Comparison of ENCODE assay signal across 9 cellular contexts in the genomic region with DNA sequence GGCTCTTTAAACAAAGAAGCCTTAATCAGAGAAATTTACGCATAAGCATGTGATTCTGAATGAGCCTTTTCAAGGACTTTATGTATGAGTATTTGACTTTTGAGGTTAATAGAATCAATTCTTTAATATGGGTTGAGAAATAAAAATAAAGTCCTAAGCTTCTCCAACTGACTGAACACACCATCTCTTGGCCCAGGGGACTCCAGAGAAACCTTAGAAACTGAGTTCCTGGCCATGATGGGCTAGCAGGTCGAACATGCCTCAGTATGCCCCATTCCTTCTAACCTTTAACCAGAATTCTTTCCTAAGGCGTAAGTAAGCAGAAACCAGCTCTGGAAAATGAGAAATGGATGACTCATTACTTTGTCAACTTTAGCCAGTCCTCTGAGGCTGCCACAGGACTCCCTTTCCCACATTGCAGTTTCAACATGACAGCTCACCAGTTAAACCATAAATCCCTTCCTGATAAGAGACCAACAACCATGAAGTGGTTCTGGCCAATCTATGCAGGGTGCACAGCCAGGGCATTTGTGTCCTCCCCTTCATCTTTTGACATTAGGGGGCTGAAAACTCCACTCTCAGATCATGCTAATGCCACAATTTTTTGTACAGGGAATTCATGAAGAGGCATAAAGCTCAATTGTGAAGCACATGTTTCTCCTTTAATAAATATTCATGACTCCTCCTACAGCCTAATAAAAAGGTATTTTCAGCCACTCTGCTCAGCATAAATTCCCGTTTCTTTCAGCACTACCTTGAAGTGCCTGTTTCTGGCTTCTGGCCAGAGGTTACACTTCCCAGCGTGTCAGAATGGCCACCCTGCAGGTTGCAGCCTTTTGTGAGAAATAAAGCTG. TPM values are rescaled to one million over a fixed set of nuclear protein-coding genes. Genes with fewer than 3 reads are reported as not detected.
DNase-seq lines count a peak whose midpoint lies in the region; ATAC-seq and TF ChIP-seq lines count a peak whose summit lies in the region.
"Had no signal": no experiment of that assay in that cellular context is flagged by ENCODE, and none has a peak within 500 bp of the region (broad histone marks: within the 10 kb centered on the region; RNA-seq: fewer than 3 reads in every experiment).

No MANE protein-coding gene starts in this region.

- no peak overlapping the region for H3K23ac ChIP-seq in mesenchymal stem cell (ENCODE audit: low read length in 2 of 2)

- no peaks in the 10 kb centered on the region for H3K9me3 ChIP-seq in mesenchymal stem cell (ENCODE audit: control insufficient read depth, low read length)

- H3K36me3 ChIP-seq in brain microvascular endothelial cell (replicated peaks) (no peaks in the 10 kb centered on the region), mesenchymal stem cell (ENCODE audit: control insufficient read depth in 1 of 2, insufficient read depth in 2 of 2, low read depth in 1 of 2, low read length in 2 of 2) (no peaks in the 10 kb centered on the region)

- no peak overlapping the region for H2AK5ac ChIP-seq in mesenchymal stem cell (ENCODE audit: low read length, severe bottlenecking)

- no peak overlapping the region for H3K14ac ChIP-seq in mesenchymal stem cell (ENCODE audit: low read length in 2 of 2)

- no peaks in the 10 kb centered on the region for H3K79me1 ChIP-seq in mesenchymal stem cell (replicated peaks; ENCODE audit: low read length, poor library complexity, severe bottlenecking)

- whole genome bisulfite sequencing in mesenchymal stem cell: 12% methylated on average over 5 of the region's 5 CpGs

- DNase-seq in H4 (ENCODE audit: low spot score) (peak; percentile 98), NCI-H226 (peak; percentile 94), brain microvascular endothelial cell (peak; percentile 93), mesenchymal stem cell (peak; percentile 97), superior temporal gyrus (ENCODE audit: extremely low spot score) (no peak), KG1 (lab: John Stamatoyannopoulos, UW) (no peak)
- DNase-seq: naive B cell had no signal

- peak overlapping the region; percentile 77 for H3K9ac ChIP-seq in mesenchymal stem cell (ENCODE audit: low read length)

- peak overlapping the region; percentile 86 for H2BK5ac ChIP-seq in mesenchymal stem cell (ENCODE audit: low read depth, low read length, poor library complexity, severe bottlenecking)

- H3K4me1 ChIP-seq in mesenchymal stem cell (ENCODE audit: control insufficient read depth, insufficient read depth, low read depth, low read length): peaks cover 5% of the 10 kb centered on the region

- H3K27me3 ChIP-seq in brain microvascular endothelial cell (replicated peaks) (no peaks in the 10 kb centered on the region), mesenchymal stem cell (ENCODE audit: control insufficient read depth in 1 of 2, insufficient read depth in 1 of 2, low read length in 2 of 2) (no peaks in the 10 kb centered on the region)

- H3K4me3 ChIP-seq in brain microvascular endothelial cell (ENCODE audit: low read depth, low read length): no peak overlapping the region
- H3K4me3 ChIP-seq in mesenchymal stem cell (ENCODE audit: insufficient read depth in 1 of 2, low read depth in 1 of 2, low read length in 2 of 2): peak overlapping the region in 1 of 2 experiments; percentile 25

- H4K8ac ChIP-seq in mesenchymal stem cell (ENCODE audit: low read length): no peak overlapping the region

- in situ Hi-C loops in brain microvascular endothelial cell (cut with HindIII; ENCODE audit: low pct_ligation_motif_present, low sequenced_read_pairs): loop anchor here (25.0 kb wide), 1 partner anchor 338 kb away; no protein-coding TSS in a partner anchor

- no peak for ATAC-seq in GM18498 (IDR thresholded peaks at IDR 0.05; ENCODE audit: unreplicated experiment)

- peak overlapping the region; percentile 38 to 96 for H3K18ac ChIP-seq in mesenchymal stem cell (ENCODE audit: low read depth in 1 of 2, low read length in 2 of 2)

- peak overlapping the region; percentile 17 to 88 for H3K4ac ChIP-seq in mesenchymal stem cell (ENCODE audit: low read depth in 1 of 2, low read length in 2 of 2)

- peak overlapping the region; percentile 36; the same call in 1 of the 2 replicates for H3K27ac ChIP-seq in C4-2B
- peak overlapping the region; percentile 56 for H3K27ac ChIP-seq in brain microvascular endothelial cell
- H3K27ac ChIP-seq in mesenchymal stem cell (ENCODE audit: low read length, poor library complexity, severe bottlenecking): peak overlapping the region; percentile 93

- no peak for TF ChIP-seq CTCF in C4-2B (conservative IDR thresholded peaks at IDR 0.05)
- no peak for TF ChIP-seq CTCF in brain microvascular endothelial cell (IDR thresholded peaks at IDR 0.05; ENCODE audit: low read depth, low read length, missing control alignments)

- H2AFZ ChIP-seq in mesenchymal stem cell (ENCODE audit: low read depth, low read length): no peak overlapping the region

- peak overlapping the region; percentile 43 for H4K91ac ChIP-seq in mesenchymal stem cell (ENCODE audit: low read length)

- H2BK120ac ChIP-seq in mesenchymal stem cell (ENCODE audit: low read depth, low read length): no peak overlapping the region

- peak overlapping the region in 1 of 2 experiments; percentile 82 for H2BK12ac ChIP-seq in mesenchymal stem cell (ENCODE audit: low read length in 2 of 2)

- H2BK15ac ChIP-seq in mesenchymal stem cell (ENCODE audit: low read depth, poor library complexity, severe bottlenecking): no peak overlapping the region

- H3K4me2 ChIP-seq in mesenchymal stem cell (ENCODE audit: low read length, poor library complexity, severe bottlenecking): peak overlapping the region; percentile 74

RNA-seq across cellular contexts. Expression of gene TM4SF18, which starts 33.3 kb away (rescaled TPM):
- 0.08 and 0.39 TPM in 2 replicates for total RNA-seq in H4 (2014; rRNA removed; shearing (Covaris generic))
- 0.94 TPM for polyA plus RNA-seq in mesenchymal stem cell (2013, experiment 1 of 2)
- 0.88 TPM for polyA plus RNA-seq in mesenchymal stem cell (2013, experiment 2 of 2)

Comparison
In these comparisons a context has a peak if more than half of its experiments do, and no peak if none do; other contexts are left out.
1. H3K27ac ChIP-seq: peak in every context shown above with its lines; median percentile 93 in mesenchymal stem cell; 56 in brain microvascular endothelial cell; 36 in C4-2B.
2. DNase-seq: peak in H4 (single experiment), NCI-H226 (single experiment), brain microvascular endothelial cell (single experiment) and mesenchymal stem cell (single experiment); none in superior temporal gyrus (single experiment) and KG1 (single experiment).